Comparison of ENCODE assay signal across 1 cellular context in genomic region chr3:117171124-117171523, GRCh38.
A peak's percentile ranks its signal among the peaks of the same experiment; 100 is the strongest.
TF ChIP-seq lines count a peak whose summit lies in the region.

No MANE protein-coding gene starts in this region.

TF ChIP-seq in neural cell, 6 proteins besides CTCF, POLR2A, EP300 and RAD21:
- TF ChIP-seq REST (IDR thresholded peaks at IDR 0.05; ENCODE audit: borderline replicate concordance) (peak; percentile 49), SMC3 (conservative IDR thresholded peaks at IDR 0.05; ENCODE audit: poor library complexity) (no peak), MXI1 (conservative IDR thresholded peaks at IDR 0.05; ENCODE audit: poor library complexity, severe bottlenecking) (no peak), POLR2AphosphoS5 (IDR thresholded peaks at IDR 0.05) (peak; percentile 51), TAF1 (IDR thresholded peaks at IDR 0.05; ENCODE audit: low read depth) (no peak), EZH2 (IDR thresholded peaks at IDR 0.05; ENCODE audit: borderline replicate concordance, insufficient read depth, low read length, poor library complexity, severe bottlenecking) (no peak)
